In the genomic region with DNA sequence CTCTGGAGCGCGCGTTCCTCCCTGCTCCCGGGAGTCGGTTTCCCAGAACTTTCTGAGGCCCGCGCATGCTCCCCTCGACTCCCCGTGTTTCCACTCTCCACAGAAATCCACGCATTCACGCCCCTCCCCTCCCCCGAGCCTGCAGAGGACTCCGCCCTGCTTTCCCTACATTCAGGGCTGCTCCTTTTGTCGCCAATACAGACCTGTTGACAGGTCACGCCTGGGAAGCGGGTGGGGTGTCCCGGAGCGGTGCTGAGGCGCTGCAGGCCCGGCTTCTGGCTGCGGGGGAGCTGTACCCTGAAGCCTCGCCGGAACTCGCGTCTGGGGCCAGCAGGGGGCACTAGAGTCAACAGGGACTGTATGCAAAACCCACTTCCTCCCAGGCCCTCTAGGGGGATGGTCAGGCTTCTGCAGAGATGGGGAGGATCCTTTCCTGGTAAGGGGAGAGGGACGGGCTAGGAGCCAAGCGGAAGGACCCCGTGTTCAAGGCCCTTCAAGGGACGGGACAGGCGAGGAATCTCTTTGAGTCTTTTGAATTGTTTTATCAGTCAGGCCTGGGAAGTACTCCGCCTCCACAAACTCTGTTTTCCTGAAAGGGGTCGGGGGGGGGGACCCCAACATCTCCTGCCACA, we compare ENCODE assay signal across 8 cellular contexts. TPM values are rescaled to one million over a fixed set of nuclear protein-coding genes. Genes with fewer than 3 reads are reported as not detected.
DNase-seq lines count a peak whose midpoint lies in the region; ATAC-seq and TF ChIP-seq lines count a peak whose summit lies in the region.

A gene with protein sequence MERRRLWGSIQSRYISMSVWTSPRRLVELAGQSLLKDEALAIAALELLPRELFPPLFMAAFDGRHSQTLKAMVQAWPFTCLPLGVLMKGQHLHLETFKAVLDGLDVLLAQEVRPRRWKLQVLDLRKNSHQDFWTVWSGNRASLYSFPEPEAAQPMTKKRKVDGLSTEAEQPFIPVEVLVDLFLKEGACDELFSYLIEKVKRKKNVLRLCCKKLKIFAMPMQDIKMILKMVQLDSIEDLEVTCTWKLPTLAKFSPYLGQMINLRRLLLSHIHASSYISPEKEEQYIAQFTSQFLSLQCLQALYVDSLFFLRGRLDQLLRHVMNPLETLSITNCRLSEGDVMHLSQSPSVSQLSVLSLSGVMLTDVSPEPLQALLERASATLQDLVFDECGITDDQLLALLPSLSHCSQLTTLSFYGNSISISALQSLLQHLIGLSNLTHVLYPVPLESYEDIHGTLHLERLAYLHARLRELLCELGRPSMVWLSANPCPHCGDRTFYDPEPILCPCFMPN (minus strand): TSS at position 294 of the 632 bp plus-strand sequence. CDS start 2,433 bp downstream, outside the sequence.

- H3K9me3 Mint-ChIP-seq in HFFc6 (peaks cover 28% of the 10 kb centered on the region), endothelial cell (ENCODE audit: unreplicated experiment) (no peaks in the 10 kb centered on the region)

- H3K4me3 ChIP-seq in osteoblast (ENCODE audit: insufficient read depth, low read length) = no peak within 1 kb of the TSS

- no peaks in the 10 kb centered on the region for H3K4me1 ChIP-seq in osteoblast (ENCODE audit: insufficient read depth, low read length)

- no peaks in the 10 kb centered on the region for H3K27me3 ChIP-seq in osteoblast (ENCODE audit: insufficient read depth, low read length)

- H3K36me3 ChIP-seq in osteoblast (ENCODE audit: insufficient read depth, low read length) = no peaks in the 10 kb centered on the region

- DNase-seq in CD1c-positive myeloid dendritic cell (ENCODE audit: extremely low spot score) (peak; percentile 83), HFFc6 (no peak), NCI-H82 treated with DMSO at 0.1 percent for 48 hours (lab: John Stamatoyannopoulos, UW; ENCODE audit: unreplicated experiment) (peak; percentile 82), endothelial cell (ENCODE audit: low spot score) (peak; percentile 56), osteoblast (ENCODE audit: insufficient read length, low spot score, missing footprints) (peak; percentile 95)
- DNase-seq in activated CD4-positive, alpha-beta T cell treated with anti-CD3 and anti-CD28 coated beads, Interleukin-2, amount 50 U/mL, for 24 hours (ENCODE audit: low read depth in 1 of 2, low spot score in 1 of 2) = peak; percentile 51 to 68

- ATAC-seq in HG02970 (IDR thresholded peaks at IDR 0.05; ENCODE audit: low FRiP score, unreplicated experiment) (no peak), GM21526 (IDR thresholded peaks at IDR 0.05; ENCODE audit: low FRiP score, unreplicated experiment) (no peak)

- TF ChIP-seq CTCF in HFFc6 (IDR thresholded peaks at IDR 0.05) (peak; percentile 70), endothelial cell (IDR thresholded peaks at IDR 0.05; ENCODE audit: unreplicated experiment) (peak; percentile 68), osteoblast (IDR thresholded peaks at IDR 0.05; ENCODE audit: extremely low read depth, low read depth, low read length) (peak; percentile 65)

- H3K4me3 Mint-ChIP-seq in HFFc6 = no peak within 1 kb of the TSS
- no peak within 1 kb of the TSS for H3K4me3 Mint-ChIP-seq in endothelial cell (ENCODE audit: unreplicated experiment)

- H3K27ac Mint-ChIP-seq in HFFc6 (no peak within 1 kb of the TSS), endothelial cell (ENCODE audit: unreplicated experiment) (no peak within 1 kb of the TSS)

- H3K4me1 Mint-ChIP-seq in HFFc6 (ENCODE audit: low read depth) (no peaks in the 10 kb centered on the region), endothelial cell (ENCODE audit: unreplicated experiment) (no peaks in the 10 kb centered on the region)

- H3K36me3 Mint-ChIP-seq in HFFc6 (ENCODE audit: low read depth) (no peaks in the 10 kb centered on the region; the same call in 1 of the 2 replicates), endothelial cell (ENCODE audit: low read depth, unreplicated experiment) (no peaks in the 10 kb centered on the region)

- H3K27ac ChIP-seq in osteoblast (ENCODE audit: low read depth, low read length) = no peak within 1 kb of the TSS

- no peaks in the 10 kb centered on the region for H3K79me2 ChIP-seq in osteoblast (ENCODE audit: insufficient read depth, low read length)

- H2AFZ ChIP-seq in osteoblast (ENCODE audit: low read length) = no peak within 1 kb of the TSS

- peaks cover 4% of the 10 kb centered on the region; the same call in 1 of the 2 replicates for H3K27me3 Mint-ChIP-seq in HFFc6 (ENCODE audit: insufficient read depth)
- peaks cover 3% of the 10 kb centered on the region for H3K27me3 Mint-ChIP-seq in endothelial cell (ENCODE audit: unreplicated experiment)

- H3K4me2 ChIP-seq in osteoblast (ENCODE audit: insufficient read depth, low read length) = no peak within 1 kb of the TSS

- no peaks in the 10 kb centered on the region for H3K9me3 ChIP-seq in osteoblast (ENCODE audit: low read depth, low read length)

- no peaks in the 10 kb centered on the region for H4K20me1 ChIP-seq in osteoblast (ENCODE audit: insufficient read depth, low read length)

RNA-seq across cellular contexts. Expression of the gene that starts here (rescaled TPM):
- not detected for total RNA-seq in HFFc6 (2021; fragmentation: NEBNext Ultra II Directional; extraction: Animal tissue kit (Norgen Biotek cat#: 25700))
- not detected for total RNA-seq in endothelial cell (ENCODE audit: unreplicated experiment)
- under 0.01 and 0.36 TPM in 2 replicates for total RNA-seq in osteoblast

Comparison
In these comparisons a context has a peak if more than half of its experiments do, and no peak if none do; other contexts are left out.
1. Peak in DNase-seq in endothelial cell; RNA of the gene not detected or under 1 TPM.
2. Peak in DNase-seq in osteoblast; RNA of the gene not detected or under 1 TPM.